32 cellular contexts compared by ENCODE assay signal in genomic region chr14:94104731-94105130, GRCh38. TPM values are rescaled to one million over a fixed set of nuclear protein-coding genes. Genes with fewer than 3 reads are reported as not detected.
"Had no signal": no experiment of that assay in that cellular context is flagged by ENCODE, and none has a peak within 500 bp of the region (broad histone marks: within the 10 kb centered on the region; RNA-seq: fewer than 3 reads in every experiment).

No MANE protein-coding gene starts in this region.

- H3K27me3 ChIP-seq: adrenal gland, ascending aorta, body of pancreas, brain microvascular endothelial cell, breast epithelium, cardiac muscle cell had no signal

- H3K4me3 ChIP-seq: adrenal gland, ascending aorta, body of pancreas, breast epithelium, cardiac muscle cell had no signal

- H3K36me3 ChIP-seq: adrenal gland, ascending aorta, brain microvascular endothelial cell, breast epithelium, cardiac muscle cell had no signal

- H3K4me1 ChIP-seq: ascending aorta, body of pancreas, breast epithelium had no signal

- H3K27ac ChIP-seq: adrenal gland, ascending aorta, body of pancreas, brain microvascular endothelial cell, breast epithelium, cardiac muscle cell had no signal

- H3K9me3 ChIP-seq: adrenal gland, ascending aorta, body of pancreas, breast epithelium had no signal

- DNase-seq: activated effector memory CD4-positive, alpha-beta T cell treated with anti-CD3 and anti-CD28 coated beads, Interleukin-2, amount 50 U/mL, for 16 hours; activated effector memory CD4-positive, alpha-beta T cell treated with Interleukin-2 at 50 U/mL for 16 hours; activated gamma-delta T cell; activated gamma-delta T cell treated with Interleukin-2 at 50 U/mL for 16 hours; activated naive CD4-positive, alpha-beta T cell; activated naive CD4-positive, alpha-beta T cell treated with anti-CD3 and anti-CD28 coated beads for 36 hours; activated naive CD4-positive, alpha-beta T cell treated with anti-CD3 and anti-CD28 coated beads, Interleukin-2, amount 10 ng/mL, durations not matched to agents 7 days and 5 days; activated naive CD4-positive, alpha-beta T cell treated with anti-CD3 and anti-CD28 coated beads, Interleukin-2, amount 50 U/mL, for 16 hours; activated naive CD4-positive, alpha-beta T cell treated with Interleukin-2 at 50 U/mL for 16 hours; activated naive CD8-positive, alpha-beta T cell treated with anti-CD3 and anti-CD28 coated beads for 36 hours; activated naive CD8-positive, alpha-beta T cell treated with anti-CD3 and anti-CD28 coated beads, Interleukin-2, amount 10 ng/mL, durations not matched to agents 7 days and 5 days; activated naive CD8-positive, alpha-beta T cell treated with anti-CD3 and anti-CD28 coated beads, Interleukin-2, amount 50 U/mL, for 24 hours; activated T-cell treated with anti-CD3 and anti-CD28 coated beads, Interleukin-2, amount 50 U/mL, for 1 hour; activated T-cell treated with anti-CD3 and anti-CD28 coated beads, Interleukin-2, amount 50 U/mL, for 24 hours; activated T-cell treated with anti-CD3 and anti-CD28 coated beads, Interleukin-2, amount 50 U/mL, for 4 hours; activated T-cell treated with anti-CD3 and anti-CD28 coated beads, Interleukin-2, amount 50 U/mL, for 48 hours; activated T-cell treated with anti-CD3 and anti-CD28 coated beads, Interleukin-2, amount 50 U/mL, for 72 hours; adrenal gland; amniotic stem cell; amygdala; anterior cingulate cortex; aorta; body of pancreas; brain microvascular endothelial cell; caudate nucleus; central memory CD4-positive, alpha-beta T cell; cerebellar nuclear complex had no signal

- ATAC-seq: activated naive CD4-positive, alpha-beta T cell treated with anti-CD3 and anti-CD28 coated beads, Interleukin-2, amount 50 U/mL, for 72 hours; activated naive CD8-positive, alpha-beta T cell treated with anti-CD3 and anti-CD28 coated beads, Interleukin-2, amount 50 U/mL, for 24 hours; activated T-cell treated with anti-CD3 and anti-CD28 coated beads, Interleukin-2, amount 50 U/mL, for 4 hours; activated T-cell treated with anti-CD3 and anti-CD28 coated beads, Interleukin-2, amount 50 U/mL, for 72 hours; activated T-helper 17 cell treated with anti-CD3 and anti-CD28 coated beads, Interleukin-2, amount 50 U/mL, for 72 hours; body of pancreas had no signal

RNA-seq across cellular contexts. Expression of gene IFI27L1, which starts 23.6 kb away (rescaled TPM):
- total RNA-seq: ascending aorta had no signal
